ENCODE assay signal across 1 cellular context in the genomic region with DNA sequence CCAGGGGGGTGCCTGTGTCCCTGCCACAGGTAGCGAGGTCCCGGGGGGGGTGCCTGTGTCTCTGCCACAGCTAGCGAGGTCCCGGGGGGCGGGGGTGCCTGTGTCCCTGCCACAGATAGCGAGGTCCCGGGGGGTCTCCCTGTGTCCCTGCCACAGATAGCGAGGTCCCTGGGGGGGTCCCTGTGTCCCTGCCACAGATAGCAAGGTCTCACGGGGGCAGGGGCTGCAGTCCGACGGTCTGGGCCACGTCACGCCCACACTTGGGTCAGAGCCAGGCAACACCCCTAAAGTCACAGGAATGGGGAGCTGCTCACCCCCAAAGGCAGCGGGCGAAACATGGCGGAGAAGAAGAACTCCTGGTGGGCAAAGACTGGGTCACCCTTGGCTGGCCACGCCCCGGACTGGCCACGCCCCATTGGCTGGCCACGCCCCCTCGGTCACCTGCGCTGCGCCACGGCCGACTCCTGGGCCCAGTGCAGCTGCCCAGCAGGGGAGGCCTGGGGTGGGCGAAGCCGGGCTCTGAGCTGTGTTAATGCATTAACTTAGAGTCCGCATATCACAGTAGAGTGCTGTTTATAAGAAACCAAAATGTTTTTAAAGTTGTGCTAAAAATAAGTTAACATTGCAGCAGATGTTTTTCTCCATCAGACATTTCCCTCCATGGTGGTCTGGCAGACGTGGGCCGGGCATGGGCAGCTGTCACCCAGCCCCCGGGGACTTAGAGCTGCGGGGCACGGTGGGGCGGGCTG.
TF ChIP-seq lines count a peak whose summit lies in the region.

No MANE protein-coding gene starts in this region.

TF ChIP-seq in IMR-90, 13 proteins besides CTCF, POLR2A, EP300 and RAD21:
- no peak for TF ChIP-seq BHLHE40 (IDR thresholded peaks at IDR 0.05; ENCODE audit: low read depth, low read length)
- TF ChIP-seq, protein P1, sequence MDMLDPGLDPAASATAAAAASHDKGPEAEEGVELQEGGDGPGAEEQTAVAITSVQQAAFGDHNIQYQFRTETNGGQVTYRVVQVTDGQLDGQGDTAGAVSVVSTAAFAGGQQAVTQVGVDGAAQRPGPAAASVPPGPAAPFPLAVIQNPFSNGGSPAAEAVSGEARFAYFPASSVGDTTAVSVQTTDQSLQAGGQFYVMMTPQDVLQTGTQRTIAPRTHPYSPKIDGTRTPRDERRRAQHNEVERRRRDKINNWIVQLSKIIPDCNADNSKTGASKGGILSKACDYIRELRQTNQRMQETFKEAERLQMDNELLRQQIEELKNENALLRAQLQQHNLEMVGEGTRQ (IDR thresholded peaks at IDR 0.05; ENCODE audit: low read depth, low read length), result no peak
- TF ChIP-seq CEBPB (IDR thresholded peaks at IDR 0.05; ENCODE audit: low read depth, low read length), result no peak
- TF ChIP-seq MAFK (IDR thresholded peaks at IDR 0.05; ENCODE audit: low read depth, low read length), result no peak
- TF ChIP-seq RFX5 (IDR thresholded peaks at IDR 0.05; ENCODE audit: low read depth, low read length), result no peak
- TF ChIP-seq NFE2L2 (IDR thresholded peaks at IDR 0.05; ENCODE audit: low read depth, low read length), result no peak
- no peak for TF ChIP-seq SMC3 (IDR thresholded peaks at IDR 0.05; ENCODE audit: low read depth, low read length)
- TF ChIP-seq, protein P2, sequence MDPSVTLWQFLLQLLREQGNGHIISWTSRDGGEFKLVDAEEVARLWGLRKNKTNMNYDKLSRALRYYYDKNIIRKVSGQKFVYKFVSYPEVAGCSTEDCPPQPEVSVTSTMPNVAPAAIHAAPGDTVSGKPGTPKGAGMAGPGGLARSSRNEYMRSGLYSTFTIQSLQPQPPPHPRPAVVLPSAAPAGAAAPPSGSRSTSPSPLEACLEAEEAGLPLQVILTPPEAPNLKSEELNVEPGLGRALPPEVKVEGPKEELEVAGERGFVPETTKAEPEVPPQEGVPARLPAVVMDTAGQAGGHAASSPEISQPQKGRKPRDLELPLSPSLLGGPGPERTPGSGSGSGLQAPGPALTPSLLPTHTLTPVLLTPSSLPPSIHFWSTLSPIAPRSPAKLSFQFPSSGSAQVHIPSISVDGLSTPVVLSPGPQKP (IDR thresholded peaks at IDR 0.05; ENCODE audit: borderline replicate concordance, low read depth, low read length), result no peak
- TF ChIP-seq RCOR1 (IDR thresholded peaks at IDR 0.05; ENCODE audit: insufficient replicate concordance, low read length), result no peak
- TF ChIP-seq MAZ (IDR thresholded peaks at IDR 0.05; ENCODE audit: borderline replicate concordance, low read depth, low read length), result no peak
- no peak for TF ChIP-seq CHD1 (IDR thresholded peaks at IDR 0.05; ENCODE audit: low read depth, low read length)
- TF ChIP-seq FOS (IDR thresholded peaks at IDR 0.05; ENCODE audit: low read depth, low read length), result no peak
- no peak for TF ChIP-seq MXI1 (IDR thresholded peaks at IDR 0.05; ENCODE audit: borderline replicate concordance, low read depth, low read length)
TF ChIP-seq in IMR-90: peak in this region for 0.
